In genomic region chr17:81334419-81334896, GRCh38 we compare ENCODE assay signal across 1 cellular context.
TF ChIP-seq lines count a peak whose summit lies in the region.

No MANE protein-coding gene starts in this region.

TF ChIP-seq in H1, 55 proteins besides CTCF, POLR2A, EP300 and RAD21:
- TF ChIP-seq CBX8 (IDR thresholded peaks at IDR 0.05; ENCODE audit: borderline replicate concordance, low read depth, low read length) (no peak), BCL11A (IDR thresholded peaks at IDR 0.05; ENCODE audit: low read depth in 2 of 2, low read length in 2 of 2) (no peak), SIN3A (conservative IDR thresholded peaks at IDR 0.05 in 1 of 2, IDR thresholded peaks at IDR 0.05 in 1 of 2; ENCODE audit: low read depth in 1 of 2, low read length in 2 of 2) (no peak), GTF2F1 (IDR thresholded peaks at IDR 0.05; ENCODE audit: borderline replicate concordance, low read depth, low read length) (no peak), SP4 (IDR thresholded peaks at IDR 0.05; ENCODE audit: low read length) (no peak), YY1 (IDR thresholded peaks at IDR 0.05; ENCODE audit: low read depth, low read length) (no peak), CBX5 (IDR thresholded peaks at IDR 0.05; ENCODE audit: low read depth, low read length) (no peak), SP2 (IDR thresholded peaks at IDR 0.05; ENCODE audit: low read length) (no peak), RBBP5 (IDR thresholded peaks at IDR 0.05; ENCODE audit: borderline replicate concordance, low read depth, low read length) (no peak), RXRA (IDR thresholded peaks at IDR 0.05; ENCODE audit: insufficient read depth, low read depth, low read length) (no peak), SP1 (IDR thresholded peaks at IDR 0.05; ENCODE audit: low read depth, low read length) (no peak), NANOG (IDR thresholded peaks at IDR 0.05; ENCODE audit: insufficient read depth, low read depth, low read length, poor library complexity, severe bottlenecking) (no peak), ATF3 (IDR thresholded peaks at IDR 0.05; ENCODE audit: insufficient read depth, low read depth, low read length) (no peak), TAF7 (optimal IDR thresholded peaks at IDR 0.05; ENCODE audit: borderline replicate concordance, low read depth, low read length) (no peak), SIRT6 (IDR thresholded peaks at IDR 0.05; ENCODE audit: low read length) (no peak), CREB1 (IDR thresholded peaks at IDR 0.05) (no peak)
